In the genomic region with DNA sequence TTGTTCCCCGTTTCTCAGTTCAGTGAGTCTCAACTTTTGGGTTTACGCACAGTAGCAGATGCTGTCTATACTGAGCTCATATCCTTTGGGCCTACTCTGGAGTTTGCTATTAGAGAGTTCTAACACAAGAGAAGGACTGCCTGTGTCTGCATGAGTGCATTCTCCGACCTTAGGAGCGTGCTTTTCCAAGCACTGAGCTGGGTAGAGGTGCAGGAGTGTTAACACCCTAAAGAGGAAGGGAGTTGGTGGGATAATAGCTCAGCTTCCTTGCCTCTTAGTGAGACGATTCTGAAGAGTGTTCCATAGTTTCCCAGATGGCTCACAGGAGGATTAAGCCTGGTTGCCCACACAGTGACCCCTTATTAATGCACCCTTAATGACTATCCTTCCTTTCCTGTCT, we compare ENCODE assay signal across 18 cellular contexts. TPM values are rescaled to one million over a fixed set of nuclear protein-coding genes. Genes with fewer than 3 reads are reported as not detected.
DNase-seq lines count a peak whose midpoint lies in the region; ATAC-seq and TF ChIP-seq lines count a peak whose summit lies in the region.
"Had no signal": no experiment of that assay in that cellular context is flagged by ENCODE, and none has a peak within 500 bp of the region (broad histone marks: within the 10 kb centered on the region; RNA-seq: fewer than 3 reads in every experiment).

No MANE protein-coding gene starts in this region.

- no peaks in the 10 kb centered on the region for H4K20me1 ChIP-seq in hepatocyte (ENCODE audit: insufficient read depth, poor library complexity, severe bottlenecking)

- H3K4me1 Mint-ChIP-seq in CD14-positive monocyte = peaks cover 34% of the 10 kb centered on the region
- H3K4me1 Mint-ChIP-seq: GM23338 had no signal

- no peak for ATAC-seq in RWPE2 (ENCODE audit: low read depth)
- ATAC-seq: GM23338 had no signal

- H3K27me3 ChIP-seq in RWPE2 (ENCODE audit: insufficient read depth, poor library complexity, severe bottlenecking) (no peaks in the 10 kb centered on the region), neutrophil (no peaks in the 10 kb centered on the region), BE2C (no peaks in the 10 kb centered on the region), hepatocyte (no peaks in the 10 kb centered on the region)

- H3K27me3 Mint-ChIP-seq in CD14-positive monocyte (ENCODE audit: low read depth in 3 of 3) = no peaks in the 10 kb centered on the region
- H3K27me3 Mint-ChIP-seq: CD4-positive, alpha-beta T cell had no signal

- no peaks in the 10 kb centered on the region for H3K9me3 Mint-ChIP-seq in CD14-positive monocyte
- H3K9me3 Mint-ChIP-seq: CD4-positive, alpha-beta T cell; GM23338 had no signal

- H3K9me2 ChIP-seq in hepatocyte (replicated peaks; ENCODE audit: insufficient read depth) = no peaks in the 10 kb centered on the region

- intact Hi-C loops in CD14-positive monocyte (cut with micrococcal nuclease) = no loop called here

- H3K4me3 ChIP-seq in RWPE2 (ENCODE audit: severe bottlenecking) = no peak overlapping the region
- H3K4me3 ChIP-seq in neutrophil (ENCODE audit: low read depth in 1 of 2, low read length in 1 of 2) = no peak overlapping the region
- H3K4me3 ChIP-seq in BE2C (ENCODE audit: low read depth, low read length) = no peak overlapping the region
- H3K4me3 ChIP-seq in hepatocyte = no peak overlapping the region
- H3K4me3 ChIP-seq: GM23338 had no signal

- H3K9me3 ChIP-seq in RWPE2 (ENCODE audit: severe bottlenecking) (no peaks in the 10 kb centered on the region), neutrophil (no peaks in the 10 kb centered on the region), BE2C (no peaks in the 10 kb centered on the region), hepatocyte (ENCODE audit: low read depth) (no peaks in the 10 kb centered on the region)

- H3K4me1 ChIP-seq in RWPE2 (ENCODE audit: insufficient read depth, poor library complexity, severe bottlenecking) (peaks cover 36% of the 10 kb centered on the region), neutrophil (ENCODE audit: control insufficient read depth in 1 of 2, insufficient read depth in 1 of 2, low read depth in 1 of 2, low read length in 1 of 2) (peaks cover 16 to 21% of the 10 kb centered on the region in 2 experiments), BE2C (no peaks in the 10 kb centered on the region), hepatocyte (ENCODE audit: insufficient read depth) (no peaks in the 10 kb centered on the region)

- H3K27ac ChIP-seq in RWPE2 (ENCODE audit: poor library complexity, severe bottlenecking) = peak overlapping the region; percentile 90
- peak overlapping the region; percentile 100 for H3K27ac ChIP-seq in epithelial cell of prostate
- H3K27ac ChIP-seq in neutrophil = peak overlapping the region; percentile 52
- no peak overlapping the region for H3K27ac ChIP-seq in hepatocyte
- H3K27ac ChIP-seq: KMS-11 had no signal

- H3K79me2 ChIP-seq in hepatocyte = no peaks in the 10 kb centered on the region

- H2AFZ ChIP-seq in hepatocyte = no peak overlapping the region
- H2AFZ ChIP-seq: GM23338 had no signal

- TF ChIP-seq CTCF in CD14-positive monocyte (IDR thresholded peaks at IDR 0.05) (no peak), RWPE2 (IDR thresholded peaks at IDR 0.05; ENCODE audit: poor library complexity, severe bottlenecking) (no peak), neutrophil (IDR thresholded peaks at IDR 0.05) (no peak), BE2C (IDR thresholded peaks at IDR 0.05; ENCODE audit: low read depth, low read length) (no peak), hepatocyte (IDR thresholded peaks at IDR 0.05; ENCODE audit: poor library complexity) (no peak), GM10266 (IDR thresholded peaks at IDR 0.05; ENCODE audit: control insufficient read depth, insufficient read depth, low read depth, missing control alignments) (no peak)

- H3K4me2 ChIP-seq in hepatocyte = no peak overlapping the region
- H3K4me2 ChIP-seq: GM23338, KMS-11 had no signal

- no peak overlapping the region for H3K4me3 Mint-ChIP-seq in CD14-positive monocyte
- H3K4me3 Mint-ChIP-seq: CD4-positive, alpha-beta T cell; GM23338 had no signal

- peak overlapping the region in 5 of 7 donors; percentile 31 to 90 (median 60) for H3K27ac Mint-ChIP-seq in CD14-positive monocyte
- H3K27ac Mint-ChIP-seq: CD4-positive, alpha-beta T cell; GM23338 had no signal

- 90% methylated on average over 5 of the region's 5 CpGs for WGBS in hepatocyte (ENCODE audit: low lambda C conversion rate, missing lambda C conversion rate)

- no peak for DNase-seq in CD14-positive monocyte (ENCODE audit: low spot score)
- no peak for DNase-seq in RWPE2 (ENCODE audit: low spot score)
- DNase-seq in epithelial cell of prostate (ENCODE audit: low read depth, low spot score) = no peak
- DNase-seq in BE2C = no peak
- DNase-seq in hepatocyte (ENCODE audit: low spot score) = no peak
- DNase-seq in GM10266 (ENCODE audit: extremely low spot score) = no peak
- DNase-seq: CD4-positive, alpha-beta T cell; COR-L47; DMS79; HCEC 1CT; NCI-H1105; NCI-H2029; NCI-H774; Right ventricle myocardium superior; SW 1271 had no signal

- H3K36me3 Mint-ChIP-seq in CD14-positive monocyte = no peaks in the 10 kb centered on the region

- H3K36me3 ChIP-seq in RWPE2 (ENCODE audit: low read depth) (no peaks in the 10 kb centered on the region), neutrophil (no peaks in the 10 kb centered on the region), BE2C (no peaks in the 10 kb centered on the region), hepatocyte (replicated peaks; ENCODE audit: insufficient read depth, low read depth) (no peaks in the 10 kb centered on the region)

RNA-seq across cellular contexts. Expression of a gene that starts 6.9 kb away (rescaled TPM):
- polyA plus RNA-seq in CD14-positive monocyte (10 to 100 TPM in 1 of 2 donors, 1 to 10 TPM in 1; 9.4 to 12.3 TPM), hepatocyte (11.7 and 15.7 TPM in 2 replicates)
- 11.0 TPM for polyA plus RNA-seq in BE2C (2012; ENCODE audit: insufficient read depth, insufficient read length, low read depth)
- total RNA-seq in hepatocyte = 30.7 TPM in 2 replicates

RNA-seq across cellular contexts. Expression of a gene that starts 20.0 kb away (rescaled TPM):
- polyA plus RNA-seq in CD14-positive monocyte (100 to 1,000 TPM; 398 to 427 TPM), hepatocyte (44.7 and 51.4 TPM in 2 replicates)
- polyA plus RNA-seq in BE2C (2012; ENCODE audit: insufficient read depth, insufficient read length, low read depth) = 9.3 TPM
- total RNA-seq in hepatocyte = 12.7 and 14.3 TPM in 2 replicates

RNA-seq across cellular contexts. Expression of a gene that starts 21.5 kb away (rescaled TPM):
- polyA plus RNA-seq in CD14-positive monocyte = 100 to 1,000 TPM; 123 to 133 TPM
- polyA plus RNA-seq in BE2C (2012; ENCODE audit: insufficient read depth, insufficient read length, low read depth) = 40.7 TPM
- 141 and 152 TPM in 2 replicates for total RNA-seq in hepatocyte
- 213 and 250 TPM in 2 replicates for polyA plus RNA-seq in hepatocyte
